Comparison of ENCODE assay signal across 10 cellular contexts in genomic region chr3:123758081-123758564, GRCh38.
DNase-seq lines count a peak whose midpoint lies in the region; ATAC-seq and TF ChIP-seq lines count a peak whose summit lies in the region.
"Had no signal": no experiment of that assay in that cellular context is flagged by ENCODE, and none has a peak within 500 bp of the region (broad histone marks: within the 10 kb centered on the region; RNA-seq: fewer than 3 reads in every experiment).

No MANE protein-coding gene starts in this region.

- H3K36me3 Mint-ChIP-seq in osteocyte (ENCODE audit: unreplicated experiment) = no peaks in the 10 kb centered on the region
- no peaks in the 10 kb centered on the region for H3K36me3 Mint-ChIP-seq in activated CD8-positive, alpha-beta T cell treated with anti-CD3 and anti-CD28 coated beads, Interleukin-2, amount 10 ng/mL, durations not matched to agents 7 days and 5 days (ENCODE audit: low read depth)
- no peaks in the 10 kb centered on the region for H3K36me3 Mint-ChIP-seq in T-cell
- H3K36me3 Mint-ChIP-seq: mesothelial cell of epicardium had no signal

- H3K9me3 ChIP-seq in adipocyte (ENCODE audit: control insufficient read depth, low read length) = no peaks in the 10 kb centered on the region

- H3K4me3 Mint-ChIP-seq in osteocyte (ENCODE audit: unreplicated experiment) (no peak overlapping the region), T-cell (no peak overlapping the region)
- no peak overlapping the region for H3K4me3 Mint-ChIP-seq in activated CD8-positive, alpha-beta T cell treated with anti-CD3 and anti-CD28 coated beads, Interleukin-2, amount 10 ng/mL, durations not matched to agents 7 days and 5 days
- H3K4me3 Mint-ChIP-seq: central memory CD8-positive, alpha-beta T cell; mesothelial cell of epicardium had no signal

- DNase-seq in EH (ENCODE audit: low read depth) (peak; percentile 97), NCI-H146 treated with DMSO at 0.1 percent for 48 hours (lab: John Stamatoyannopoulos, UW; ENCODE audit: unreplicated experiment) (peak; percentile 76), adipocyte (ENCODE audit: low read depth) (peak; percentile 47), osteocyte (ENCODE audit: extremely low spot score, unreplicated experiment) (peak; percentile 34), T-cell (no peak)
- DNase-seq in activated CD8-positive, alpha-beta T cell treated with anti-CD3 and anti-CD28 coated beads, Interleukin-2, amount 10 ng/mL, durations not matched to agents 7 days and 5 days = no peak
- no peak for DNase-seq in activated T-cell treated with anti-CD3 and anti-CD28 coated beads, Interleukin-2, amount 50 U/mL, for 1 hour

- no peak overlapping the region for H3K9ac ChIP-seq in adipocyte (ENCODE audit: low read length)

- H3K36me3 ChIP-seq in adipocyte (ENCODE audit: control insufficient read depth, insufficient read depth, low read length, severe bottlenecking) = no peaks in the 10 kb centered on the region

- ATAC-seq in activated CD8-positive, alpha-beta T cell treated with anti-CD3 and anti-CD28 coated beads, Interleukin-2, amount 10 ng/mL, durations not matched to agents 7 days and 5 days = no peak
- ATAC-seq in T-cell (replicated peaks in 1 of 4) (no peak), HG03354 (IDR thresholded peaks at IDR 0.05; ENCODE audit: poor library complexity, severe bottlenecking, unreplicated experiment) (no peak)

- POLR2A ChIA-PET in activated CD8-positive, alpha-beta T cell treated with anti-CD3 and anti-CD28 coated beads, Interleukin-2, amount 10 ng/mL, durations not matched to agents 7 days and 5 days (lab: Charles Lee) = interaction anchor here (0.9 kb wide), 1 partner anchor 17 kb away, joined by 3 read pairs; no protein-coding TSS in a partner anchor
- POLR2A ChIA-PET in T-cell (lab: Charles Lee) = no interaction called here

- peaks cover 35% of the 10 kb centered on the region for H3K4me1 ChIP-seq in adipocyte (ENCODE audit: control insufficient read depth, insufficient read depth, low read length)

- H3K27me3 Mint-ChIP-seq in osteocyte (ENCODE audit: unreplicated experiment) = no peaks in the 10 kb centered on the region
- H3K27me3 Mint-ChIP-seq in activated CD8-positive, alpha-beta T cell treated with anti-CD3 and anti-CD28 coated beads, Interleukin-2, amount 10 ng/mL, durations not matched to agents 7 days and 5 days (ENCODE audit: low read depth) = peaks cover 25% of the 10 kb centered on the region
- peaks cover 4 to 13% of the 10 kb centered on the region in 2 donors for H3K27me3 Mint-ChIP-seq in T-cell

- H3K9me3 Mint-ChIP-seq in osteocyte (ENCODE audit: unreplicated experiment) = peaks cover 4% of the 10 kb centered on the region
- no peaks in the 10 kb centered on the region for H3K9me3 Mint-ChIP-seq in activated CD8-positive, alpha-beta T cell treated with anti-CD3 and anti-CD28 coated beads, Interleukin-2, amount 10 ng/mL, durations not matched to agents 7 days and 5 days (ENCODE audit: insufficient read depth)
- no peaks in the 10 kb centered on the region for H3K9me3 Mint-ChIP-seq in T-cell
- H3K9me3 Mint-ChIP-seq: central memory CD8-positive, alpha-beta T cell; mesothelial cell of epicardium had no signal

- H3K27ac Mint-ChIP-seq in osteocyte (ENCODE audit: unreplicated experiment) = peak overlapping the region; percentile 29
- H3K27ac Mint-ChIP-seq in activated CD8-positive, alpha-beta T cell treated with anti-CD3 and anti-CD28 coated beads, Interleukin-2, amount 10 ng/mL, durations not matched to agents 7 days and 5 days = no peak overlapping the region
- no peak overlapping the region for H3K27ac Mint-ChIP-seq in T-cell
- H3K27ac Mint-ChIP-seq: mesothelial cell of epicardium had no signal

- CTCF ChIA-PET in activated CD8-positive, alpha-beta T cell treated with anti-CD3 and anti-CD28 coated beads, Interleukin-2, amount 10 ng/mL, durations not matched to agents 7 days and 5 days (lab: Charles Lee) = interaction anchor here (2.0 kb wide), 1 partner anchor 34 kb away, joined by 6 read pairs; no protein-coding TSS in a partner anchor
- CTCF ChIA-PET in T-cell (lab: Charles Lee) = no interaction called here

- H3K27me3 ChIP-seq in adipocyte (replicated peaks; ENCODE audit: control insufficient read depth, insufficient read depth, low read length) = no peaks in the 10 kb centered on the region

- no peak overlapping the region for H3K4me3 ChIP-seq in adipocyte (ENCODE audit: low read length)

- H3K4me1 Mint-ChIP-seq in osteocyte (ENCODE audit: unreplicated experiment) (peaks cover 51% of the 10 kb centered on the region), T-cell (peaks cover 4 to 10% (median 4%) of the 10 kb centered on the region in 3 donors)
- peaks cover 13% of the 10 kb centered on the region for H3K4me1 Mint-ChIP-seq in activated CD8-positive, alpha-beta T cell treated with anti-CD3 and anti-CD28 coated beads, Interleukin-2, amount 10 ng/mL, durations not matched to agents 7 days and 5 days (ENCODE audit: low read depth)

- no peak for TF ChIP-seq CTCF in osteocyte (IDR thresholded peaks at IDR 0.05)

Comparison
In these comparisons a context has a peak if more than half of its experiments do, and no peak if none do; other contexts are left out.
1. DNase-seq: peak in EH (single experiment), NCI-H146 treated with DMSO at 0.1 percent for 48 hours (single experiment), adipocyte (single experiment) and osteocyte (single experiment); none in activated CD8-positive, alpha-beta T cell treated with anti-CD3 and anti-CD28 coated beads, Interleukin-2, amount 10 ng/mL, durations not matched to agents 7 days and 5 days (single experiment), T-cell (0 of 34) and activated T-cell treated with anti-CD3 and anti-CD28 coated beads, Interleukin-2, amount 50 U/mL, for 1 hour (single experiment).